Comparison of ENCODE assay signal across 12 cellular contexts in genomic region chr2:160228141-160228963, GRCh38. TPM values are rescaled to one million over a fixed set of nuclear protein-coding genes. Genes with fewer than 3 reads are reported as not detected.
DNase-seq lines count a peak whose midpoint lies in the region; ATAC-seq, FAIRE-seq and TF ChIP-seq lines count a peak whose summit lies in the region.
"Had no signal": no experiment of that assay in that cellular context is flagged by ENCODE, and none has a peak within 500 bp of the region (broad histone marks: within the 10 kb centered on the region; RNA-seq: fewer than 3 reads in every experiment).

No MANE protein-coding gene starts in this region.

- no peaks in the 10 kb centered on the region for H3K27me3 ChIP-seq in mesenchymal stem cell (ENCODE audit: control insufficient read depth in 1 of 2, insufficient read depth in 1 of 2, low read length in 2 of 2)
- H3K27me3 ChIP-seq: colonic mucosa, right lobe of liver had no signal

- POLR2A ChIA-PET in A549 (lab: Yijun Ruan, JAX) (interaction anchor here (1.5 to 2.2 kb wide), 2 partner anchors 13 to 23 kb away, joined by 3 to 7 read pairs; no protein-coding TSS in a partner anchor), GM10248 (lab: Yijun Ruan, JAX) (no interaction called here)

- no peak for TF ChIP-seq POLR2A in A549 (IDR thresholded peaks at IDR 0.05; ENCODE audit: low read length)

- no peak overlapping the region for H3K9ac ChIP-seq in mesenchymal stem cell (ENCODE audit: low read length)

- H3K27ac ChIP-seq in A549 (peak overlapping the region; percentile 88 to 97), mesenchymal stem cell (ENCODE audit: low read length, poor library complexity, severe bottlenecking) (peak overlapping the region; percentile 97), caudate nucleus (ENCODE audit: low read depth, low read length) (no peak overlapping the region)
- H3K27ac ChIP-seq: colonic mucosa, right lobe of liver had no signal

- peak overlapping the region; percentile 75 for H2BK5ac ChIP-seq in mesenchymal stem cell (ENCODE audit: low read depth, low read length, poor library complexity, severe bottlenecking)

- H3K4me2 ChIP-seq in A549 (peak overlapping the region; percentile 73), mesenchymal stem cell (ENCODE audit: low read length, poor library complexity, severe bottlenecking) (no peak overlapping the region)

- TF ChIP-seq CTCF in A549 (IDR thresholded peaks at IDR 0.05) (no peak), GM10248 (IDR thresholded peaks at IDR 0.05; ENCODE audit: control extremely low read depth, extremely low read depth, low read depth, missing control alignments) (no peak)

- H3K4me1 ChIP-seq in A549 (peaks cover 91% of the 10 kb centered on the region), mesenchymal stem cell (ENCODE audit: control insufficient read depth, insufficient read depth, low read depth, low read length) (peaks cover 20% of the 10 kb centered on the region)
- H3K4me1 ChIP-seq: colonic mucosa had no signal

- no peak overlapping the region for H3K14ac ChIP-seq in mesenchymal stem cell (ENCODE audit: low read length in 2 of 2)

- peak; percentile 20 to 24; a peak in 3 of 5 replicates for TF ChIP-seq RAD21 in A549 (conservative IDR thresholded peaks at IDR 0.05 in 1 of 2, IDR thresholded peaks at IDR 0.05 in 1 of 2)

- CTCF ChIA-PET in A549 (lab: Yijun Ruan, JAX): interaction anchor here (1.7 to 3.7 kb wide), 4 partner anchors 18 to 118 kb away, joined by 5 to 26 read pairs (median 10); no protein-coding TSS in a partner anchor
- CTCF ChIA-PET in GM10248 (lab: Yijun Ruan, JAX): interaction anchor here (0.6 to 2.2 kb wide), 3 partner anchors 11 to 118 kb away, joined by 3 to 4 read pairs (median 3); no protein-coding TSS in a partner anchor

- no peak overlapping the region for H2AFZ ChIP-seq in mesenchymal stem cell (ENCODE audit: low read depth, low read length)

- H3K23ac ChIP-seq in mesenchymal stem cell (ENCODE audit: low read length in 2 of 2): no peak overlapping the region

- TF ChIP-seq EP300 in A549 (IDR thresholded peaks at IDR 0.05): peak; percentile 69 to 72; a peak in 3 of 5 replicates

- H3K9me3 ChIP-seq in A549: no peaks in the 10 kb centered on the region
- H3K9me3 ChIP-seq in mesenchymal stem cell (ENCODE audit: control insufficient read depth, low read length): no peaks in the 10 kb centered on the region
- H3K9me3 ChIP-seq: colonic mucosa, right lobe of liver had no signal

- ATAC-seq in A549: peak; percentile 51 to 72; a peak in 4 of 6 replicates

- H2BK15ac ChIP-seq in mesenchymal stem cell (ENCODE audit: low read depth, poor library complexity, severe bottlenecking): no peak overlapping the region

- H3K79me1 ChIP-seq in mesenchymal stem cell (replicated peaks; ENCODE audit: low read length, poor library complexity, severe bottlenecking): peaks cover 8% of the 10 kb centered on the region

- H3K4ac ChIP-seq in mesenchymal stem cell (ENCODE audit: low read depth in 1 of 2, low read length in 2 of 2): peak overlapping the region in 1 of 2 experiments; percentile 93

- no peak overlapping the region for H4K8ac ChIP-seq in mesenchymal stem cell (ENCODE audit: low read length)

- no peak overlapping the region for H3K18ac ChIP-seq in mesenchymal stem cell (ENCODE audit: low read depth in 1 of 2, low read length in 2 of 2)

- 0 out of 3 replicates have a peak overlapping the region, but pooled peaks have one; percentile 5 for H3K4me3 ChIP-seq in A549
- no peak overlapping the region for H3K4me3 ChIP-seq in mesenchymal stem cell (ENCODE audit: insufficient read depth in 1 of 2, low read depth in 1 of 2, low read length in 2 of 2)
- H3K4me3 ChIP-seq: colonic mucosa, right lobe of liver had no signal

- no peak overlapping the region for H2BK12ac ChIP-seq in mesenchymal stem cell (ENCODE audit: low read length in 2 of 2)

- peaks cover 0 to 3% of the 10 kb centered on the region in 2 experiments for H3K36me3 ChIP-seq in mesenchymal stem cell (ENCODE audit: control insufficient read depth in 1 of 2, insufficient read depth in 2 of 2, low read depth in 1 of 2, low read length in 2 of 2)
- H3K36me3 ChIP-seq: colonic mucosa, right lobe of liver had no signal

- DNase-seq in A549 (ENCODE audit: low read depth in 1 of 2, low spot score in 1 of 2): peak; percentile 58 to 92
- peak; percentile 60 for DNase-seq in LoVo (ENCODE audit: low spot score)
- DNase-seq in dedifferentiated amniotic fluid mesenchymal stem cell (ENCODE audit: extremely low spot score): peak; percentile 67
- DNase-seq in mesenchymal stem cell: peak; percentile 85
- no peak for DNase-seq in GM10248 (ENCODE audit: extremely low spot score)
- DNase-seq in caudate nucleus (lab: John Stamatoyannopoulos, UW): no peak
- DNase-seq in HTR-8/SVneo (ENCODE audit: insufficient read length, low spot score): no peak
- DNase-seq in NCI-H2196 (lab: John Stamatoyannopoulos, UW; ENCODE audit: unreplicated experiment): no peak
- DNase-seq: colonic mucosa, NCI-H510A, right lobe of liver had no signal

- peak; percentile 77 for FAIRE-seq in A549 (lab: Jason Lieb, UNC)
- no peak for FAIRE-seq in HTR-8/SVneo (lab: Jason Lieb, UNC)
- FAIRE-seq: A204.1 had no signal

- WGBS in A549 (ENCODE audit: missing lambda C conversion rate): 1% methylated on average over 5 of the region's 5 CpGs
- WGBS in mesenchymal stem cell: 70% methylated on average over 3 of the region's 5 CpGs

- H2BK120ac ChIP-seq in mesenchymal stem cell (ENCODE audit: low read depth, low read length): peak overlapping the region; percentile 4

- H4K91ac ChIP-seq in mesenchymal stem cell (ENCODE audit: low read length): no peak overlapping the region

- H2AK5ac ChIP-seq in mesenchymal stem cell (ENCODE audit: low read length, severe bottlenecking): peak overlapping the region; percentile 88

TF ChIP-seq in A549, 52 proteins besides CTCF, POLR2A, EP300 and RAD21 (continues in another document):
- peak; percentile 77 for TF ChIP-seq RARB (CRISPR knock-in tag; IDR thresholded peaks at IDR 0.05)
- no peak for TF ChIP-seq PHF8 (IDR thresholded peaks at IDR 0.05; ENCODE audit: borderline replicate concordance, low read depth)
- TF ChIP-seq PBX3 (IDR thresholded peaks at IDR 0.05): 0 out of 2 replicates have a peak, but pooled peaks have one; percentile 30
- TF ChIP-seq JUNB (IDR thresholded peaks at IDR 0.05): peak; percentile 87
- TF ChIP-seq RNF2 (IDR thresholded peaks at IDR 0.05; ENCODE audit: borderline replicate concordance, low read depth): no peak
- TF ChIP-seq JUN (IDR thresholded peaks at IDR 0.05): peak; percentile 20 to 70; a peak in 2 of 5 replicates
- peak; percentile 76 for TF ChIP-seq FOSL2 (IDR thresholded peaks at IDR 0.05)
- peak; percentile 95 for TF ChIP-seq FOSL2 (CRISPR knock-in tag; IDR thresholded peaks at IDR 0.05)
- TF ChIP-seq MAFK (IDR thresholded peaks at IDR 0.05; ENCODE audit: partially characterized antibody): peak; percentile 97
- TF ChIP-seq, protein P1, sequence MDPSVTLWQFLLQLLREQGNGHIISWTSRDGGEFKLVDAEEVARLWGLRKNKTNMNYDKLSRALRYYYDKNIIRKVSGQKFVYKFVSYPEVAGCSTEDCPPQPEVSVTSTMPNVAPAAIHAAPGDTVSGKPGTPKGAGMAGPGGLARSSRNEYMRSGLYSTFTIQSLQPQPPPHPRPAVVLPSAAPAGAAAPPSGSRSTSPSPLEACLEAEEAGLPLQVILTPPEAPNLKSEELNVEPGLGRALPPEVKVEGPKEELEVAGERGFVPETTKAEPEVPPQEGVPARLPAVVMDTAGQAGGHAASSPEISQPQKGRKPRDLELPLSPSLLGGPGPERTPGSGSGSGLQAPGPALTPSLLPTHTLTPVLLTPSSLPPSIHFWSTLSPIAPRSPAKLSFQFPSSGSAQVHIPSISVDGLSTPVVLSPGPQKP (IDR thresholded peaks at IDR 0.05; ENCODE audit: low read depth, low read length): no peak
- TF ChIP-seq NR3C1 (IDR thresholded peaks at IDR 0.05): no peak
- TF ChIP-seq, protein P2, sequence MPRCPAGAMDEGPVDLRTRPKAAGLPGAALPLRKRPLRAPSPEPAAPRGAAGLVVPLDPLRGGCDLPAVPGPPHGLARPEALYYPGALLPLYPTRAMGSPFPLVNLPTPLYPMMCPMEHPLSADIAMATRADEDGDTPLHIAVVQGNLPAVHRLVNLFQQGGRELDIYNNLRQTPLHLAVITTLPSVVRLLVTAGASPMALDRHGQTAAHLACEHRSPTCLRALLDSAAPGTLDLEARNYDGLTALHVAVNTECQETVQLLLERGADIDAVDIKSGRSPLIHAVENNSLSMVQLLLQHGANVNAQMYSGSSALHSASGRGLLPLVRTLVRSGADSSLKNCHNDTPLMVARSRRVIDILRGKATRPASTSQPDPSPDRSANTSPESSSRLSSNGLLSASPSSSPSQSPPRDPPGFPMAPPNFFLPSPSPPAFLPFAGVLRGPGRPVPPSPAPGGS (IDR thresholded peaks at IDR 0.05): peak; percentile 33; the same call in 1 of the 3 replicates
- TF ChIP-seq NFE2L2 (conservative IDR thresholded peaks at IDR 0.05; ENCODE audit: low read length): peak; percentile 77
- TF ChIP-seq SMC3 (IDR thresholded peaks at IDR 0.05): 0 out of 3 replicates have a peak, but pooled peaks have one; percentile 26

RNA-seq across cellular contexts. Expression of gene ITGB6, which starts 28.3 kb away (rescaled TPM):
- polyA plus RNA-seq in A549 (2011; rRNA removed) (4.8 and 5.0 TPM in 2 replicates), A549 (2017; fragmentation: RNase III; extraction: RNeasy Plus Mini Kit Qiagen cat#74134 plus additional on column Dnase treatment) (4.1 to 4.8 TPM (median 4.2 TPM) in 3 replicates)
- 1.5 and 1.9 TPM in 2 replicates for polyA plus RNA-seq in A549 (2012; cell fraction: cytosol; rRNA removed)
- polyA plus RNA-seq in A549 (2012; cell fraction: nucleus; rRNA removed): 4.0 and 5.1 TPM in 2 replicates
- polyA minus RNA-seq in A549 (2011; rRNA and poly(A)+ RNA removed): 4.1 and 4.5 TPM in 2 replicates
- polyA plus RNA-seq in mesenchymal stem cell (2013, experiment 1 of 2): 0.01 TPM
- polyA plus RNA-seq in mesenchymal stem cell (2013, experiment 2 of 2): 0.01 TPM

Comparison
In these comparisons a context has a peak if more than half of its experiments do, and no peak if none do; other contexts are left out.
1. DNase-seq: peak in A549 (2 of 2), LoVo (single experiment), dedifferentiated amniotic fluid mesenchymal stem cell (single experiment) and mesenchymal stem cell (single experiment); none in GM10248 (single experiment), caudate nucleus (0 of 61), HTR-8/SVneo (single experiment) and NCI-H2196 (single experiment).